In the genomic region with DNA sequence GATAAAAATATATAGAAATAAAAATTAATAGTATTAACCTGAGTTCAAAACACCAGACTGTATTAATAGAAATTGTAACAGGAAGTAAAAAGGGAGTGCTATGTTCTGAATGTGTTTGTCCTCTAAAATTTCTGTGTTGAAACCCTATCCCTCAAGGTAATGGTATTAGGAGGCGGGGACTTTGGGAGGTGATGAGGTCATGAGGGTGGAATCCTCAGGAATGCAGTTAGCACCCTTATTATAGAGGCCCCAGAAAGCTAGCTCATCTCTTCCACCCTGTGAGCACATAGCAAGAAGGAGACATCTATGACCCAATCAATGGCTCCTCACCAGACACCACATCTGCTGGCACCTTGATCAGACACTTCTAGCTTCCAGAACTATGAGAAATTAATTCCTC, we compare ENCODE assay signal across 1 cellular context.
TF ChIP-seq lines count a peak whose summit lies in the region.

No MANE protein-coding gene starts in this region.

TF ChIP-seq in GM12878, 131 proteins besides CTCF, POLR2A, EP300 and RAD21 (continued from another document):
- TF ChIP-seq REST (IDR thresholded peaks at IDR 0.05; ENCODE audit: low read depth, low read length) (no peak), ETV6 (conservative IDR thresholded peaks at IDR 0.05 in 1 of 2, IDR thresholded peaks at IDR 0.05 in 1 of 2; ENCODE audit: borderline replicate concordance in 1 of 2, low read depth in 1 of 2) (no peak)
